In the genomic region with DNA sequence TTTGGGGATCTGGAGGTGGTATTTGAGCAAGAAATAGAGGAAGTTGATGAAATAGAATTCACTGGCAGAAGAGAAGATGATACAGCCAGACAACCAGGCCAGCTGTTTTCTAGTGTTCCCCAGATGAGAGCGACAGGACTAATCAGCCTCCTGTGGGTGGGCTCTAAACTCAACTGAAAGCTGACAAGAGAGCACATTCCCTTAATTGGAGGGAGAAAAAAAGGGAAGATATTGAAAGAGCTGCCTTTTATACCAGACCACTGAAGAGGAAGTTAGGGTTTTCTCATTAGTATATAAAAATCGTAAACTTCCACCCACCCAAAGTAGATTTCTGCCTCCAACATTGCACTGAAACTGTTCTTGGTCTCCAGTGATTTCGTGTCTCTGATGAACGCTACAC, we compare ENCODE assay signal across 20 cellular contexts. TPM values are rescaled to one million over a fixed set of nuclear protein-coding genes. Genes with fewer than 3 reads are reported as not detected.
A peak's percentile ranks its signal among the peaks of the same experiment; 100 is the strongest.
DNase-seq lines count a peak whose midpoint lies in the region; ATAC-seq and TF ChIP-seq lines count a peak whose summit lies in the region.
"Had no signal": no experiment of that assay in that cellular context is flagged by ENCODE, and none has a peak within 500 bp of the region (broad histone marks: within the 10 kb centered on the region; RNA-seq: fewer than 3 reads in every experiment).

No MANE protein-coding gene starts in this region.

- peak; percentile 70 for DNase-seq in KG1 (lab: John Stamatoyannopoulos, UW)
- DNase-seq in SIG-M5 treated with dmso at 0.1 percent for 504 hours (lab: John Stamatoyannopoulos, UW; ENCODE audit: unreplicated experiment): peak; percentile 92
- DNase-seq in immature natural killer cell: no peak
- DNase-seq in C1 segment of cervical spinal cord (lab: John Stamatoyannopoulos, UW): no peak
- DNase-seq in CD4-positive, alpha-beta T cell: no peak
- DNase-seq: activated CD4-positive, alpha-beta T cell treated with anti-CD3 and anti-CD28 coated beads for 48 hours; brain microvascular endothelial cell; COR-L47; gastrocnemius medialis; NCI-H1092; NCI-H774; stimulated activated CD4-positive, alpha-beta T cell treated with anti-CD3 and anti-CD28 coated beads, Interleukin-12 subunit alpha, Interleukin-12 subunit beta, amount 100 ng/mL, for 4 hours; T-helper 2 cell had no signal

- peaks cover 16 to 29% (median 19%) of the 10 kb centered on the region in 11 experiments; a peak in 21 of 22 replicates for H3K36me3 ChIP-seq in BLaER1 treated with 17β-estradiol and CSF1 and Interleukin-3, amounts not matched to agents 10 nM and 100 nM

- H3K9ac ChIP-seq in BLaER1 treated with 17β-estradiol and CSF1 and Interleukin-3, amounts not matched to agents 10 nM and 100 nM: peak overlapping the region; percentile 46 to 72 (median 59); a peak in 19 of 22 replicates

- no peak for ATAC-seq in GM21786 (IDR thresholded peaks at IDR 0.05; ENCODE audit: unreplicated experiment)
- ATAC-seq in CD4-positive, alpha-beta T cell (ENCODE audit: poor library complexity): no peak
- no peak for ATAC-seq in HG02763 (IDR thresholded peaks at IDR 0.05; ENCODE audit: unreplicated experiment)
- ATAC-seq: activated naive CD4-positive, alpha-beta T cell treated with anti-CD3 and anti-CD28 coated beads, Interleukin-2, amount 50 U/mL, for 72 hours; gastrocnemius medialis; HepG2 had no signal

- TF ChIP-seq CTCF in CD4-positive, alpha-beta T cell (IDR thresholded peaks at IDR 0.05): no peak

- POLR2A ChIA-PET in CD4-positive, alpha-beta T cell (lab: Charles Lee): no interaction called here

- CTCF ChIA-PET in CD4-positive, alpha-beta T cell (lab: Charles Lee): no interaction called here

- no peaks in the 10 kb centered on the region; a peak in 2 of 22 replicates for H4K20me1 ChIP-seq in BLaER1 treated with 17β-estradiol and CSF1 and Interleukin-3, amounts not matched to agents 10 nM and 100 nM

- H3K27me3 ChIP-seq in BLaER1 treated with 17β-estradiol and CSF1 and Interleukin-3, amounts not matched to agents 10 nM and 100 nM: no peaks in the 10 kb centered on the region
- no peaks in the 10 kb centered on the region for H3K27me3 ChIP-seq in CD4-positive, alpha-beta T cell (ENCODE audit: control insufficient read depth, insufficient read depth, low read length)
- H3K27me3 ChIP-seq: brain microvascular endothelial cell, gastrocnemius medialis had no signal

- H3K9me3 Mint-ChIP-seq in immature natural killer cell: no peaks in the 10 kb centered on the region
- no peaks in the 10 kb centered on the region for H3K9me3 Mint-ChIP-seq in CD4-positive, alpha-beta T cell
- H3K9me3 Mint-ChIP-seq: activated naive CD4-positive, alpha-beta T cell treated with anti-CD3 and anti-CD28 coated beads, Interleukin-2, amount 50 U/mL, for 72 hours; nephron; stimulated activated naive CD8-positive, alpha-beta T cell treated with anti-CD3 and anti-CD28 coated beads, Interleukin-15, Interleukin-2, amounts not matched to agents 100 ng/mL and 50 ng/mL, for 24 hours had no signal

- no peaks in the 10 kb centered on the region for H3K27me3 Mint-ChIP-seq in immature natural killer cell (ENCODE audit: low read depth in 3 of 3)
- no peaks in the 10 kb centered on the region for H3K27me3 Mint-ChIP-seq in CD4-positive, alpha-beta T cell
- H3K27me3 Mint-ChIP-seq: stimulated activated naive CD8-positive, alpha-beta T cell treated with anti-CD3 and anti-CD28 coated beads, Interleukin-15, Interleukin-2, amounts not matched to agents 100 ng/mL and 50 ng/mL, for 24 hours had no signal

- peak overlapping the region in 4 of 10 experiments; percentile 0 to 44 (median 24); a peak in 5 of 20 replicates for H3K4me3 ChIP-seq in BLaER1 treated with 17β-estradiol and CSF1 and Interleukin-3, amounts not matched to agents 10 nM and 100 nM
- H3K4me3 ChIP-seq: gastrocnemius medialis had no signal

- no peak overlapping the region for H3K4me3 Mint-ChIP-seq in immature natural killer cell
- no peak overlapping the region for H3K4me3 Mint-ChIP-seq in CD4-positive, alpha-beta T cell
- H3K4me3 Mint-ChIP-seq: nephron; stimulated activated naive CD8-positive, alpha-beta T cell treated with anti-CD3 and anti-CD28 coated beads, Interleukin-15, Interleukin-2, amounts not matched to agents 100 ng/mL and 50 ng/mL, for 24 hours had no signal

- peaks cover 6 to 19% of the 10 kb centered on the region in 2 donors for H3K4me1 Mint-ChIP-seq in immature natural killer cell
- H3K4me1 Mint-ChIP-seq in CD4-positive, alpha-beta T cell (ENCODE audit: low read depth): no peaks in the 10 kb centered on the region
- H3K4me1 Mint-ChIP-seq: nephron had no signal

- intact Hi-C loops in CD4-positive, alpha-beta T cell (cut with DNase I, micrococcal nuclease): no loop called here

- H3K4me1 ChIP-seq in BLaER1 treated with 17β-estradiol and CSF1 and Interleukin-3, amounts not matched to agents 10 nM and 100 nM: peaks cover 21 to 74% (median 57%) of the 10 kb centered on the region in 10 experiments
- H3K4me1 ChIP-seq: gastrocnemius medialis had no signal

- peak overlapping the region; percentile 68 to 95 (median 83) for H3K4me2 ChIP-seq in BLaER1 treated with 17β-estradiol and CSF1 and Interleukin-3, amounts not matched to agents 10 nM and 100 nM

- peak overlapping the region in 5 of 6 donors; percentile 6 to 69 (median 43) for H3K27ac Mint-ChIP-seq in immature natural killer cell
- no peak overlapping the region for H3K27ac Mint-ChIP-seq in CD4-positive, alpha-beta T cell
- H3K27ac Mint-ChIP-seq: nephron; stimulated activated naive CD8-positive, alpha-beta T cell treated with anti-CD3 and anti-CD28 coated beads, Interleukin-15, Interleukin-2, amounts not matched to agents 100 ng/mL and 50 ng/mL, for 24 hours had no signal

- peaks cover 6 to 22% (median 8%) of the 10 kb centered on the region in 3 donors for H3K36me3 Mint-ChIP-seq in immature natural killer cell
- H3K36me3 Mint-ChIP-seq in CD4-positive, alpha-beta T cell (ENCODE audit: low read depth): peaks cover 28% of the 10 kb centered on the region
- H3K36me3 Mint-ChIP-seq: activated naive CD4-positive, alpha-beta T cell treated with anti-CD3 and anti-CD28 coated beads, Interleukin-2, amount 50 U/mL, for 72 hours had no signal

- H3K9me3 ChIP-seq in BLaER1 treated with 17β-estradiol and CSF1 and Interleukin-3, amounts not matched to agents 10 nM and 100 nM (replicated peaks in 1 of 11): peaks cover 0 to 7% (median 0%) of the 10 kb centered on the region in 11 experiments; a peak in 3 of 22 replicates
- no peaks in the 10 kb centered on the region for H3K9me3 ChIP-seq in CD4-positive, alpha-beta T cell (ENCODE audit: control insufficient read depth, low read length)
- H3K9me3 ChIP-seq: gastrocnemius medialis had no signal

- H3K27ac ChIP-seq in BLaER1 treated with 17β-estradiol and CSF1 and Interleukin-3, amounts not matched to agents 10 nM and 100 nM: peak overlapping the region in 10 of 11 experiments; percentile 64 to 82 (median 76); a peak in 20 of 22 replicates
- no peak overlapping the region for H3K27ac ChIP-seq in CD4-positive, alpha-beta T cell (ENCODE audit: low read depth, low read length)
- H3K27ac ChIP-seq: brain microvascular endothelial cell, gastrocnemius medialis had no signal

RNA-seq across cellular contexts. Expression of a gene that starts 6.5 kb away (rescaled TPM):
- polyA plus RNA-seq in immature natural killer cell: 10 to 100 TPM in 1 of 3 donors, 1 to 10 TPM in 1, under 1 TPM in 1; 0.84 to 10.5 (median 5.1) TPM
- not detected for total RNA-seq in CD4-positive, alpha-beta T cell
- total RNA-seq: HepG2 had no signal

RNA-seq across cellular contexts. Expression of a gene that starts 26.6 kb away (rescaled TPM):
- polyA plus RNA-seq in immature natural killer cell: 10 to 100 TPM; 15.6 to 17.8 (median 16.8) TPM
- total RNA-seq in CD4-positive, alpha-beta T cell: 1 to 10 TPM; 4.5 to 4.6 TPM

RNA-seq across cellular contexts. Expression of a gene that starts 57.1 kb away (rescaled TPM):
- 10 to 100 TPM; 19.4 to 38.3 (median 32.0) TPM for polyA plus RNA-seq in immature natural killer cell
- total RNA-seq in CD4-positive, alpha-beta T cell: 10 to 100 TPM; 49.8 to 54.7 TPM

Comparison
In these comparisons a context has a peak if more than half of its experiments do, and no peak if none do; other contexts are left out.
1. DNase-seq: peak in KG1 (single experiment) and SIG-M5 treated with dmso at 0.1 percent for 504 hours (single experiment); none in immature natural killer cell (0 of 3), C1 segment of cervical spinal cord (0 of 14) and CD4-positive, alpha-beta T cell (0 of 10).